In genomic region chr9:36074870-36075532, GRCh38 we compare ENCODE assay signal across 9 cellular contexts. TPM values are rescaled to one million over a fixed set of nuclear protein-coding genes. Genes with fewer than 3 reads are reported as not detected.
DNase-seq lines count a peak whose midpoint lies in the region; ATAC-seq, FAIRE-seq and TF ChIP-seq lines count a peak whose summit lies in the region.
"Had no signal": no experiment of that assay in that cellular context is flagged by ENCODE, and none has a peak within 500 bp of the region (broad histone marks: within the 10 kb centered on the region; RNA-seq: fewer than 3 reads in every experiment).

No MANE protein-coding gene starts in this region.

- POLR2A ChIA-PET in HCT116 (lab: Charles Lee) = no interaction called here

- no peaks in the 10 kb centered on the region for H3K79me2 ChIP-seq in HCT116 (ENCODE audit: insufficient read depth, low read length)

- no peaks in the 10 kb centered on the region for H3K9me3 Mint-ChIP-seq in stimulated activated naive CD8-positive, alpha-beta T cell treated with anti-CD3 and anti-CD28 coated beads, Interleukin-15, amount 100 ng/mL, for 72 hours

- TF ChIP-seq CTCF in HCT116 (IDR thresholded peaks at IDR 0.05 in 2 of 3, conservative IDR thresholded peaks at IDR 0.05 in 1 of 3; ENCODE audit: borderline replicate concordance in 1 of 3, insufficient read depth in 1 of 3, low read depth in 2 of 3, low read length in 2 of 3) = no peak
- no peak for TF ChIP-seq CTCF in astrocyte of the cerebellum (IDR thresholded peaks at IDR 0.05; ENCODE audit: low read depth, low read length, missing control alignments)

- TF ChIP-seq RAD21 in HCT116 (IDR thresholded peaks at IDR 0.05; ENCODE audit: low read depth) = no peak

- no peaks in the 10 kb centered on the region for H3K9me2 ChIP-seq in HCT116 (ENCODE audit: insufficient read depth)

- no peaks in the 10 kb centered on the region for H3K4me1 Mint-ChIP-seq in stimulated activated naive CD8-positive, alpha-beta T cell treated with anti-CD3 and anti-CD28 coated beads, Interleukin-15, amount 100 ng/mL, for 72 hours

- no peak overlapping the region for H3K27ac ChIP-seq in HCT116 (ENCODE audit: low read depth, low read length)
- peak overlapping the region; percentile 14 for H3K27ac ChIP-seq in skeletal muscle tissue (ENCODE audit: low read depth, low read length)
- H3K27ac ChIP-seq: SJSA1 had no signal

- H3K4me1 ChIP-seq in HCT116 (ENCODE audit: control insufficient read depth in 1 of 2, insufficient read depth in 2 of 2, low read length in 2 of 2) = peaks cover 8% of the 10 kb centered on the region in 2 experiments
- H3K4me1 ChIP-seq in skeletal muscle tissue (ENCODE audit: control insufficient read depth in 3 of 3, insufficient read depth in 3 of 3, low read length in 3 of 3) = peaks cover 7 to 9% (median 8%) of the 10 kb centered on the region in 3 donors
- H3K4me1 ChIP-seq: SJSA1 had no signal

- TF ChIP-seq POLR2A in HCT116 (IDR thresholded peaks at IDR 0.05; ENCODE audit: borderline replicate concordance, extremely low read depth, insufficient read depth, insufficient read length) = no peak

- H4K20me1 ChIP-seq in HCT116 (ENCODE audit: insufficient read depth) = no peaks in the 10 kb centered on the region

- RAD21 ChIA-PET in HCT116 (lab: Charles Lee; ENCODE audit: low non-redundant PET in 1 of 2, low total read pairs in 2 of 2, uncharacterized antibody in 2 of 2, unreplicated experiment in 2 of 2) = no interaction called here

- no peaks in the 10 kb centered on the region for H3K36me3 ChIP-seq in HCT116 (ENCODE audit: control insufficient read depth in 1 of 2, insufficient read depth in 2 of 2, low read length in 2 of 2)
- H3K36me3 ChIP-seq in skeletal muscle tissue (ENCODE audit: control insufficient read depth in 3 of 3, insufficient read depth in 3 of 3, low read length in 3 of 3) = no peaks in the 10 kb centered on the region

- no peaks in the 10 kb centered on the region for H3K27me3 Mint-ChIP-seq in stimulated activated naive CD8-positive, alpha-beta T cell treated with anti-CD3 and anti-CD28 coated beads, Interleukin-15, amount 100 ng/mL, for 72 hours

- ATAC-seq in HCT116 = peak; percentile 34
- ATAC-seq in stimulated activated naive CD8-positive, alpha-beta T cell treated with anti-CD3 and anti-CD28 coated beads, Interleukin-15, amount 100 ng/mL, for 72 hours = no peak

- no peak for FAIRE-seq in RCC 7860 (lab: Jason Lieb, UNC)

- no TSS peak for BruUV-seq in HCT116 (replicated peaks; lab: Mats Ljungman, UMichigan)

- H3K4me3 Mint-ChIP-seq in stimulated activated naive CD8-positive, alpha-beta T cell treated with anti-CD3 and anti-CD28 coated beads, Interleukin-15, amount 100 ng/mL, for 72 hours = no peak overlapping the region

- in situ Hi-C loops in astrocyte of the cerebellum (cut with HindIII; ENCODE audit: low sequenced_read_pairs) = no loop called here

- H3K27ac Mint-ChIP-seq in stimulated activated naive CD8-positive, alpha-beta T cell treated with anti-CD3 and anti-CD28 coated beads, Interleukin-15, amount 100 ng/mL, for 72 hours = no peak overlapping the region

- intact Hi-C loops in HCT116 (cut with micrococcal nuclease) = no loop called here

- H3K4me2 ChIP-seq in HCT116 (ENCODE audit: low read length) = peak overlapping the region; percentile 8; the same call in 1 of the 2 replicates

- H2AFZ ChIP-seq in HCT116 (ENCODE audit: low read depth, low read length, poor library complexity, severe bottlenecking) = no peak overlapping the region

- H3K9me3 ChIP-seq in HCT116 (ENCODE audit: control insufficient read depth in 1 of 2, insufficient read depth in 1 of 2, low read depth in 1 of 2, low read length in 2 of 2) (no peaks in the 10 kb centered on the region), skeletal muscle tissue (ENCODE audit: control insufficient read depth in 3 of 3, low read length in 3 of 3) (no peaks in the 10 kb centered on the region)
- H3K9me3 ChIP-seq: SJSA1 had no signal

- H3K27me3 ChIP-seq in HCT116 (ENCODE audit: insufficient read depth, low read length) (no peaks in the 10 kb centered on the region), skeletal muscle tissue (ENCODE audit: control insufficient read depth in 3 of 3, insufficient read depth in 3 of 3, low read length in 3 of 3) (no peaks in the 10 kb centered on the region)
- H3K27me3 ChIP-seq: SJSA1 had no signal

- DNase-seq in HCT116 (ENCODE audit: low read depth, low spot score) (no peak), astrocyte of the cerebellum (ENCODE audit: low read depth) (peak; percentile 37), hepatic stellate cell (ENCODE audit: low spot score) (peak; percentile 15), T1000 (lab: John Stamatoyannopoulos, UW) (no peak), RCC 7860 (ENCODE audit: low spot score) (no peak)
- no peak for DNase-seq in activated CD8-positive, alpha-beta memory T cell treated with anti-CD3 and anti-CD28 coated beads, Interleukin-2, amount 50 U/mL, for 48 hours
- DNase-seq in stimulated activated naive CD8-positive, alpha-beta T cell treated with anti-CD3 and anti-CD28 coated beads, Interleukin-15, amount 100 ng/mL, for 72 hours = no peak

- H3K4me3 ChIP-seq in HCT116 (replicated peaks in 1 of 2; ENCODE audit: low read depth in 1 of 2, low read length in 2 of 2) (no peak overlapping the region), astrocyte of the cerebellum (ENCODE audit: low read depth, low read length) (no peak overlapping the region), skeletal muscle tissue (ENCODE audit: low read length in 3 of 3) (no peak overlapping the region)
- H3K4me3 ChIP-seq: SJSA1 had no signal

- CTCF ChIA-PET in HCT116 (lab: Charles Lee) = interaction anchor here (1.0 kb wide), 1 partner anchor 51 kb away, joined by 3 read pairs; no protein-coding TSS in a partner anchor

- H3K9ac ChIP-seq in HCT116 (ENCODE audit: low read length) (no peak overlapping the region), skeletal muscle tissue (ENCODE audit: low read depth in 1 of 3, low read length in 3 of 3) (peak overlapping the region in 1 of 3 donors; percentile 18)

TF ChIP-seq in HCT116, 20 proteins besides CTCF, POLR2A, EP300 and RAD21:
- TF ChIP-seq JUND (IDR thresholded peaks at IDR 0.05) (no peak), REST (IDR thresholded peaks at IDR 0.05; ENCODE audit: low read depth) (no peak), MAX (IDR thresholded peaks at IDR 0.05) (no peak), EZH2phosphoT487 (IDR thresholded peaks at IDR 0.05; ENCODE audit: borderline replicate concordance) (no peak), CBX3 (IDR thresholded peaks at IDR 0.05; ENCODE audit: low read depth) (no peak), POLR2AphosphoS5 (IDR thresholded peaks at IDR 0.05; ENCODE audit: low read depth, low read length) (no peak), ZFX (IDR thresholded peaks at IDR 0.05) (no peak)

RNA-seq across cellular contexts. Expression of gene RECK, which starts 38.3 kb away (rescaled TPM):
- total RNA-seq in HCT116 (2021; ENCODE audit: unreplicated experiment) (3.8 TPM), skeletal muscle tissue (14.6 TPM)
- 1.3 and 1.9 TPM in 2 replicates for polyA plus RNA-seq in HCT116 (2012)

Comparison
In these comparisons a context has a peak if more than half of its experiments do, and no peak if none do; other contexts are left out.
1. DNase-seq: peak in astrocyte of the cerebellum (single experiment) and hepatic stellate cell (single experiment); none in HCT116 (single experiment), T1000 (single experiment), activated CD8-positive, alpha-beta memory T cell treated with anti-CD3 and anti-CD28 coated beads, Interleukin-2, amount 50 U/mL, for 48 hours (single experiment), RCC 7860 (single experiment) and stimulated activated naive CD8-positive, alpha-beta T cell treated with anti-CD3 and anti-CD28 coated beads, Interleukin-15, amount 100 ng/mL, for 72 hours (0 of 2).